In genomic region chr2:127386764-127387654, GRCh38 we compare ENCODE assay signal across 8 cellular contexts. TPM values are rescaled to one million over a fixed set of nuclear protein-coding genes. Genes with fewer than 3 reads are reported as not detected.
A peak's percentile ranks its signal among the peaks of the same experiment; 100 is the strongest.
DNase-seq lines count a peak whose midpoint lies in the region; ATAC-seq and TF ChIP-seq lines count a peak whose summit lies in the region.

No MANE protein-coding gene starts in this region.

- H3K4me1 Mint-ChIP-seq in GM23338: peaks cover 22% of the 10 kb centered on the region
- peaks cover 39% of the 10 kb centered on the region for H3K4me1 Mint-ChIP-seq in neural crest cell

- no peaks in the 10 kb centered on the region for H3K36me3 ChIP-seq in GM23338 (ENCODE audit: insufficient read depth)
- H3K36me3 ChIP-seq in stomach: no peaks in the 10 kb centered on the region

- H3K4me3 ChIP-seq in GM23338 (peak overlapping the region; percentile 76), LNCaP clone FGC (ENCODE audit: low read depth, low read length) (peak overlapping the region; percentile 84), foreskin fibroblast (ENCODE audit: low read depth in 1 of 2, low read length in 2 of 2) (peak overlapping the region; percentile 84 to 91), stomach (peak overlapping the region; percentile 50 to 99 (median 86))

- peak overlapping the region; percentile 84 for H3K4me3 Mint-ChIP-seq in GM23338
- peak overlapping the region; percentile 87 for H3K4me3 Mint-ChIP-seq in neural crest cell

- H3F3A ChIP-seq in GM23338 (replicated peaks; ENCODE audit: low read depth): 0 out of 2 replicates have a peak, but pooled peaks cover 7% of the 10 kb centered on the region

- CTCF ChIA-PET in RWPE1 (lab: Yijun Ruan, JAX): no interaction called here

- peak; percentile 36 for DNase-seq in DMS79 (lab: John Stamatoyannopoulos, UW)
- DNase-seq in GM23338 (ENCODE audit: low spot score): peak; percentile 82
- peak; percentile 54 for DNase-seq in LNCaP clone FGC (ENCODE audit: low read depth)
- peak; percentile 59 for DNase-seq in RWPE1 (ENCODE audit: low spot score)
- DNase-seq in activated effector memory CD4-positive, alpha-beta T cell treated with anti-CD3 and anti-CD28 coated beads, Interleukin-2, amount 50 U/mL, for 16 hours: peak; percentile 91
- peak; percentile 90 to 94 for DNase-seq in foreskin fibroblast
- peak; percentile 65 for DNase-seq in neural crest cell (ENCODE audit: low read depth, low spot score)
- peak; percentile 88 for DNase-seq in stomach

- WGBS in stomach, 5 donors: 1% methylated on average over 11 to 58 of the region's 58 CpGs

- peaks cover 50% of the 10 kb centered on the region for H3K79me2 ChIP-seq in GM23338 (replicated peaks; ENCODE audit: insufficient read depth)

- peaks cover 3% of the 10 kb centered on the region for H3K27me3 Mint-ChIP-seq in GM23338 (ENCODE audit: insufficient read depth, low read depth, poor library complexity)
- H3K27me3 Mint-ChIP-seq in neural crest cell (ENCODE audit: low read depth): peaks cover 6% of the 10 kb centered on the region

- no peak for TF ChIP-seq POLR2A in stomach (IDR thresholded peaks at IDR 0.05)

- H3K9me3 Mint-ChIP-seq in GM23338: no peaks in the 10 kb centered on the region
- H3K9me3 Mint-ChIP-seq in neural crest cell: no peaks in the 10 kb centered on the region

- peak overlapping the region; percentile 92 for H3K4me2 ChIP-seq in GM23338

- peaks cover 18% of the 10 kb centered on the region for H4K20me1 ChIP-seq in GM23338 (replicated peaks; ENCODE audit: insufficient read depth)

- H2AFZ ChIP-seq in GM23338: peak overlapping the region; percentile 88

- H3K9me3 ChIP-seq in stomach: no peaks in the 10 kb centered on the region

- TF ChIP-seq CTCF in GM23338 (conservative IDR thresholded peaks at IDR 0.05; ENCODE audit: low read depth in 2 of 2) (no peak), LNCaP clone FGC (IDR thresholded peaks at IDR 0.05; ENCODE audit: control insufficient read depth, extremely low read depth, insufficient read depth) (no peak), RWPE1 (conservative IDR thresholded peaks at IDR 0.05; ENCODE audit: low read depth) (no peak), foreskin fibroblast (IDR thresholded peaks at IDR 0.05; ENCODE audit: low read depth, low read length) (no peak), neural crest cell (conservative IDR thresholded peaks at IDR 0.05) (no peak), stomach (IDR thresholded peaks at IDR 0.05) (no peak)

- POLR2A ChIA-PET in RWPE1 (lab: Yijun Ruan, JAX; ENCODE audit: low non-redundant PET): interaction anchor here (0.8 kb wide), 1 partner anchor 104 kb away, joined by 3 read pairs; no protein-coding TSS in a partner anchor

- peak overlapping the region; percentile 73 for H3K27ac Mint-ChIP-seq in GM23338
- H3K27ac Mint-ChIP-seq in neural crest cell (ENCODE audit: unreplicated experiment): peak overlapping the region; percentile 79

- peaks cover 6% of the 10 kb centered on the region; the same call in 2 of the 3 replicates for H3K36me3 Mint-ChIP-seq in GM23338 (ENCODE audit: low read depth)
- peaks cover 6% of the 10 kb centered on the region for H3K36me3 Mint-ChIP-seq in neural crest cell (ENCODE audit: low read depth)

- peak; percentile 86 for ATAC-seq in GM23338

- TF ChIP-seq EP300 in stomach (IDR thresholded peaks at IDR 0.05): no peak

- H3K4me1 ChIP-seq in GM23338 (ENCODE audit: insufficient read depth) (peaks cover 23% of the 10 kb centered on the region), stomach (peaks cover 18 to 72% (median 40%) of the 10 kb centered on the region in 4 donors)

- no peaks in the 10 kb centered on the region for H3K27me3 ChIP-seq in GM23338 (ENCODE audit: insufficient read depth)
- H3K27me3 ChIP-seq in stomach: no peaks in the 10 kb centered on the region

- H3K9me2 ChIP-seq in GM23338 (ENCODE audit: insufficient read depth): no peaks in the 10 kb centered on the region

- intact Hi-C loops in stomach (cut with DNase I; ENCODE audit: low total_unique reads): no loop called here

- H3K27ac ChIP-seq in GM23338 (ENCODE audit: low read depth) (peak overlapping the region; percentile 91), RWPE1 (peak overlapping the region; percentile 99), stomach (peak overlapping the region; percentile 99 to 100 (median 100))

TF ChIP-seq in GM23338, 12 proteins besides CTCF, POLR2A, EP300 and RAD21:
- TF ChIP-seq POLR2AphosphoS5 (IDR thresholded peaks at IDR 0.05; ENCODE audit: low read depth) (0 out of 2 replicates have a peak, but pooled peaks have one; percentile 2), NANOG (IDR thresholded peaks at IDR 0.05; ENCODE audit: borderline replicate concordance) (no peak)

RNA-seq across cellular contexts. Expression of gene MAP3K2, which starts 0.8 kb away (rescaled TPM):
- total RNA-seq in GM23338 (2014; rRNA removed; shearing (Covaris generic)): 23.5 and 24.7 TPM in 2 replicates
- polyA plus RNA-seq in GM23338 (2016; fragmentation: Nextera tagmentation; extraction: Ambion mirVana) (7.3 and 10.2 TPM in 2 replicates), stomach (1 to 10 TPM; 3.8 to 7.4 (median 6.7) TPM)
- total RNA-seq in neural crest cell (31.5 and 35.1 TPM in 2 replicates), stomach (100 to 1,000 TPM in 1 of 5 donors, 10 to 100 TPM in 4; 50.2 to 141 (median 61.1) TPM)

RNA-seq across cellular contexts. Expression of gene PROC, which starts 31.2 kb away (rescaled TPM):
- total RNA-seq in GM23338 (2014; rRNA removed; shearing (Covaris generic)): 1.2 and 1.7 TPM in 2 replicates
- polyA plus RNA-seq in GM23338 (2016; fragmentation: Nextera tagmentation; extraction: Ambion mirVana): 2.4 and 2.7 TPM in 2 replicates
- not detected in 2 replicates for total RNA-seq in neural crest cell
- total RNA-seq in stomach: 1 to 10 TPM in 4 of 5 donors, not detected in 1; 1.2 to 6.8 (median 4.5) TPM
- polyA plus RNA-seq in stomach: 1 to 10 TPM; 2.1 to 5.0 (median 4.6) TPM

Comparison
In these comparisons a context has a peak if more than half of its experiments do, and no peak if none do; other contexts are left out.
1. Peak in every context shown above with its lines: DNase-seq, ATAC-seq, H3K4me3 ChIP-seq and H3K27ac ChIP-seq.
2. DNase-seq: peak in every context shown above with its lines; median percentile 92 in foreskin fibroblast; 91 in activated effector memory CD4-positive, alpha-beta T cell treated with anti-CD3 and anti-CD28 coated beads, Interleukin-2, amount 50 U/mL, for 16 hours; 88 in stomach; 82 in GM23338; 65 in neural crest cell; 59 in RWPE1; 54 in LNCaP clone FGC; 36 in DMS79.